In the genomic region with DNA sequence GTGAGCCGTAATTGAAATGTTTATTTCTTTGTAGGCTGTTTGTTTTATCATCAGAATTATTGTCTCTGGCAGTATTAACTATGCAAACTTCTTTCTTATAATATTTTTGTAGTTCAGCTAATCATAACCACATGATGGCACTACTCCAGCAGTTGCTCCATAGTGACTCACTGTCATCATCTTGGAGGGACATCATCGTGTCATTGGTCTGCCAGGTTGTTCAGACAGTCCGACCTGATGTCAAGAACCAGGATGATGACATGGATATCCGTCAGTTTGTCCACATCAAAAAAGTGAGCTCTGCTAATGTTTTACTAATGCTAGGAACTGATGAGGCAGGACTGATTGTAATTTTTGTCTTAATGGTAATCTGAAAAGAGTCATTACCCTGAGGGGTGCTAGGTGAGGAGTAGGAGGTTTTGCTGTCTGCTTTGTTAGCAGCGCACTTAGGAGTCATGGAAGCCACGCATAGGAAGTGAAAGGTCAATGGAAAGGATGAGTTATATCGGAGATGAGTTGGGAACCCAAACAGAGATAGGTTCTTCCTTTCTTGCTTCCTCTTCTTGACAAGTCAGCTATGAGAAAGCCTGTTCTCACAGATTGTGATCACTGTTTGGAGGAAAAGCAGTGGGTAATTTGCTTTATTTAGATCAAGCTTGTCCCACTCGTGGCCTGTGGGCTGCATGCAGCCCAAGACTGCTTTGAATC, we compare ENCODE assay signal across 8 cellular contexts. TPM values are rescaled to one million over a fixed set of nuclear protein-coding genes. Genes with fewer than 3 reads are reported as not detected.
DNase-seq lines count a peak whose midpoint lies in the region; ATAC-seq, FAIRE-seq and TF ChIP-seq lines count a peak whose summit lies in the region.

No MANE protein-coding gene starts in this region.

- H3K36me3 Mint-ChIP-seq in glutamatergic neuron (ENCODE audit: unreplicated experiment) = peaks cover 5% of the 10 kb centered on the region

- H3K36me3 ChIP-seq in bronchial epithelial cell (ENCODE audit: control insufficient read depth, insufficient read depth, low read length) = peaks cover 4% of the 10 kb centered on the region

- no peaks in the 10 kb centered on the region for H3K9me3 Mint-ChIP-seq in glutamatergic neuron (ENCODE audit: unreplicated experiment)

- no peak overlapping the region for H3K27ac Mint-ChIP-seq in glutamatergic neuron (ENCODE audit: unreplicated experiment)

- H3K27me3 Mint-ChIP-seq in glutamatergic neuron (ENCODE audit: unreplicated experiment) = no peaks in the 10 kb centered on the region

- no peak for FAIRE-seq in bronchial epithelial cell (lab: Jason Lieb, UNC)

- DNase-seq in AG10803 (ENCODE audit: low read depth) (peak; percentile 75), bronchial epithelial cell (ENCODE audit: low read depth) (peak; percentile 13), NCI-H2227 (lab: John Stamatoyannopoulos, UW; ENCODE audit: unreplicated experiment) (no peak), glutamatergic neuron (no peak), HPDE6-E6E7 (ENCODE audit: extremely low spot score) (no peak)
- DNase-seq in stimulated activated CD4-positive, alpha-beta T cell treated with anti-CD3 and anti-CD28 coated beads, Interleukin-2, amount 100 ng/mL, for 24 hours = no peak

- H3K4me3 ChIP-seq in AG10803 (ENCODE audit: low read length) = no peak overlapping the region
- H3K4me3 ChIP-seq in bronchial epithelial cell (ENCODE audit: low read depth, low read length) = no peak overlapping the region

- no peaks in the 10 kb centered on the region for H3K27me3 ChIP-seq in bronchial epithelial cell (ENCODE audit: control insufficient read depth, insufficient read depth, low read length)

- H3K4me1 Mint-ChIP-seq in glutamatergic neuron (ENCODE audit: low read depth, unreplicated experiment) = no peaks in the 10 kb centered on the region

- ATAC-seq in GM19351 (IDR thresholded peaks at IDR 0.05; ENCODE audit: unreplicated experiment) (peak; percentile 56), HG03108 (IDR thresholded peaks at IDR 0.05; ENCODE audit: unreplicated experiment) (peak; percentile 63)

- TF ChIP-seq CTCF in AG10803 (conservative IDR thresholded peaks at IDR 0.05; ENCODE audit: low read length) = no peak
- TF ChIP-seq CTCF in bronchial epithelial cell (IDR thresholded peaks at IDR 0.05; ENCODE audit: insufficient read depth, low read length, severe bottlenecking) = no peak
- no peak for TF ChIP-seq CTCF in glutamatergic neuron (IDR thresholded peaks at IDR 0.05; ENCODE audit: partially characterized antibody, unreplicated experiment)

- H3K4me3 Mint-ChIP-seq in glutamatergic neuron (ENCODE audit: unreplicated experiment) = no peak overlapping the region

RNA-seq across cellular contexts. Expression of gene PIKFYVE, which starts 49.2 kb away (rescaled TPM):
- total RNA-seq in bronchial epithelial cell (18.1 and 19.5 TPM in 2 replicates), glutamatergic neuron (ENCODE audit: unreplicated experiment) (46.8 TPM)

Comparison
In these comparisons a context has a peak if more than half of its experiments do, and no peak if none do; other contexts are left out.
1. DNase-seq: peak in AG10803 (single experiment) and bronchial epithelial cell (single experiment); none in NCI-H2227 (single experiment), stimulated activated CD4-positive, alpha-beta T cell treated with anti-CD3 and anti-CD28 coated beads, Interleukin-2, amount 100 ng/mL, for 24 hours (0 of 2), glutamatergic neuron (single experiment) and HPDE6-E6E7 (single experiment).